ENCODE assay signal across 24 cellular contexts in the genomic region with DNA sequence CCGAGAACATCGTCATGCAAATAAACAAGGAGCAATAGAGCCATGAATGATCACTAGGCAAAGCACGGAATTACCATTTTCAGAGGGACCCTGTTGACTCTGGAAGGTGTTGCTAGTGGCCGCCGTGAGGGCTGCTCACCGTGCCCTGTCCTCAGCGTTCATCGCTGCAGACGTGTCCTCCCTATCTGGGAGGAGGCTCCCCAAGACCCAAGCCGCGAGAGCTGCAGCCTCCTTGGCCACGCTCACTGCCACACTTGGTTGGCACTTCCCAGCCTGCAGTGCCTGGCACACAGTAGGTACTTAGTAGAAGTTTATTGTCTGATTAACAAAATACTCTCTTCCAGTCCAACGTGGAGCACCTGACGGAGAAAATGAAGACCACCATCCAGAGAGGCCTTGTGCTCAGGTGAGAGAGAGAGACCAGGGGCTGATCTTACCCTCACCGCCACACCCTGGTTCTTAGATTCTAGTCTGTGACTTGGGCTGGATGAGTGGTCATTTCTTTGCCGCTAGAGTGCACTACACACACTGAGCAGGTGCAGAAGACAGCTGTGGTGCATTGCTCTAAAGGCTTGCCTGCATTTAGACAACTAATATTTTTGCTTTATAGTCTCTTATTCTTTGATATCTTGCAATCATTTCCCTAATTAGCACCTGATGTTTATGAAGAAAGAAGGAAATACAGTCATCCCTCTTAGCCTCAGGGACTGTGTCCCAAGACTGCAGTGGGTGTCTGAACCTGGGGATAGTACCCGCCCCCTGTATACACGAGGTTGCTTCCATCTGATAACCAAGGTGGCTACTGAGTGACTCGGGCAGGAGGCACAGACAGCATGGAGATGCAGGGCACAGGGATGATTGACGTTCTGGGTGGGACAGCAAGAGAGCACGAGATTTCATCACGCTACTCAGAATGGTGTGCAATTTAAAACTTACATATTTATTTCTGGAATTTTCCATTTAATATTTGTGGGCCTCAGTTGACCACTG. TPM values are rescaled to one million over a fixed set of nuclear protein-coding genes. Genes with fewer than 3 reads are reported as not detected.
A peak's percentile ranks its signal among the peaks of the same experiment; 100 is the strongest.
DNase-seq lines count a peak whose midpoint lies in the region; ATAC-seq and TF ChIP-seq lines count a peak whose summit lies in the region.
"Had no signal": no experiment of that assay in that cellular context is flagged by ENCODE, and none has a peak within 500 bp of the region (broad histone marks: within the 10 kb centered on the region; RNA-seq: fewer than 3 reads in every experiment).

No MANE protein-coding gene starts in this region.

- CTCF ChIA-PET in MCF 10A (lab: Yijun Ruan, JAX) (no interaction called here), mammary epithelial cell (lab: Charles Lee; ENCODE audit: low non-redundant PET) (no interaction called here)
- CTCF ChIA-PET in activated CD8-positive, alpha-beta T cell treated with anti-CD3 and anti-CD28 coated beads, Interleukin-2, amount 10 ng/mL, durations not matched to agents 7 days and 5 days (lab: Charles Lee): no interaction called here

- 92% methylated on average over 21 of the region's 22 CpGs for WGBS in mammary epithelial cell (ENCODE audit: low coverage, missing lambda C conversion rate)

- in situ Hi-C loops in mammary epithelial cell (cut with MboI; ENCODE audit: low sequenced_read_pairs in 2 of 2): no loop called here

- intact Hi-C loops in MCF 10A (cut with micrococcal nuclease) (no loop called here), mammary epithelial cell (cut with micrococcal nuclease) (no loop called here)

- H3K4me3 Mint-ChIP-seq in MCF 10A (ENCODE audit: unreplicated experiment): no peak overlapping the region
- H3K4me3 Mint-ChIP-seq in activated CD8-positive, alpha-beta T cell treated with anti-CD3 and anti-CD28 coated beads, Interleukin-2, amount 10 ng/mL, durations not matched to agents 7 days and 5 days: no peak overlapping the region
- H3K4me3 Mint-ChIP-seq in stimulated activated naive B cell treated with anti-CD40 and anti-IgM and Interleukin-4, amounts not matched to agents 10 μg/mL and 1 μg/mL and 100 μg/mL, for 72 hours: no peak overlapping the region

- no peak overlapping the region for H3K9ac ChIP-seq in mammary epithelial cell (ENCODE audit: insufficient read depth, low read length)

- BruUV-seq in MCF 10A (replicated peaks; lab: Mats Ljungman, UMichigan): no TSS peak
- no TSS peak for BruUV-seq in mammary epithelial cell (replicated peaks; lab: Mats Ljungman, UMichigan)

- DNase-seq in MCF 10A (ENCODE audit: unreplicated experiment): peak; percentile 32
- no peak for DNase-seq in mammary epithelial cell
- no peak for DNase-seq in activated CD8-positive, alpha-beta T cell treated with anti-CD3 and anti-CD28 coated beads, Interleukin-2, amount 10 ng/mL, durations not matched to agents 7 days and 5 days
- no peak for DNase-seq in foreskin keratinocyte
- DNase-seq in stimulated activated naive B cell treated with anti-CD40 and anti-IgM and Interleukin-4, amounts not matched to agents 10 μg/mL and 1 μg/mL and 100 μg/mL, for 72 hours: no peak
- no peak for DNase-seq in EL
- DNase-seq: body of pancreas; Calu3; dermis blood vessel endothelial cell; left cardiac atrium; midbrain; MV-4-11; NCI-H2081; NCI-H524; OCI-M1; stimulated activated CD4-positive, alpha-beta T cell treated with anti-CD3 and anti-CD28 coated beads, Interleukin-4, amount 100 ng/mL, for 1 hour; stimulated activated CD8-positive, alpha-beta memory T cell treated with anti-CD3 and anti-CD28 coated beads, Interleukin-4, amount 100 ng/mL, for 48 hours; testis had no signal

- peaks cover 81% of the 10 kb centered on the region for H3K36me3 Mint-ChIP-seq in MCF 10A (ENCODE audit: insufficient read depth, unreplicated experiment)
- H3K36me3 Mint-ChIP-seq in activated CD8-positive, alpha-beta T cell treated with anti-CD3 and anti-CD28 coated beads, Interleukin-2, amount 10 ng/mL, durations not matched to agents 7 days and 5 days (ENCODE audit: low read depth): peaks cover 72% of the 10 kb centered on the region
- H3K36me3 Mint-ChIP-seq in stimulated activated naive B cell treated with anti-CD40 and anti-IgM and Interleukin-4, amounts not matched to agents 10 μg/mL and 1 μg/mL and 100 μg/mL, for 72 hours: peaks cover 55 to 79% of the 10 kb centered on the region in 2 donors

- no peak overlapping the region for H3K4me2 ChIP-seq in mammary epithelial cell (ENCODE audit: insufficient read depth, low read depth, low read length)
- H3K4me2 ChIP-seq: hepatocyte had no signal

- POLR2A ChIA-PET in MCF 10A (lab: Yijun Ruan, JAX): interaction anchor here (1.7 kb wide), 1 partner anchor 25 kb away, joined by 7 read pairs; no protein-coding TSS in a partner anchor
- POLR2A ChIA-PET in activated CD8-positive, alpha-beta T cell treated with anti-CD3 and anti-CD28 coated beads, Interleukin-2, amount 10 ng/mL, durations not matched to agents 7 days and 5 days (lab: Charles Lee): no interaction called here

- H3K9me3 Mint-ChIP-seq in MCF 10A (ENCODE audit: unreplicated experiment): no peaks in the 10 kb centered on the region
- H3K9me3 Mint-ChIP-seq in activated CD8-positive, alpha-beta T cell treated with anti-CD3 and anti-CD28 coated beads, Interleukin-2, amount 10 ng/mL, durations not matched to agents 7 days and 5 days (ENCODE audit: insufficient read depth): no peaks in the 10 kb centered on the region
- H3K9me3 Mint-ChIP-seq in stimulated activated naive B cell treated with anti-CD40 and anti-IgM and Interleukin-4, amounts not matched to agents 10 μg/mL and 1 μg/mL and 100 μg/mL, for 72 hours: peaks cover 0 to 1% of the 10 kb centered on the region in 2 donors

- H3K4me1 ChIP-seq in mammary epithelial cell (ENCODE audit: insufficient read depth, low read length) (peaks cover 5% of the 10 kb centered on the region), foreskin keratinocyte (no peaks in the 10 kb centered on the region)
- H3K4me1 ChIP-seq: testis had no signal

- H3K9me3 ChIP-seq in mammary epithelial cell (replicated peaks; ENCODE audit: insufficient read depth, low read length): no peaks in the 10 kb centered on the region
- H3K9me3 ChIP-seq: esophagus muscularis mucosa, neutrophil, testis had no signal

- H3K27ac Mint-ChIP-seq in MCF 10A (ENCODE audit: low read depth, unreplicated experiment): peak overlapping the region; percentile 42
- H3K27ac Mint-ChIP-seq in activated CD8-positive, alpha-beta T cell treated with anti-CD3 and anti-CD28 coated beads, Interleukin-2, amount 10 ng/mL, durations not matched to agents 7 days and 5 days: peak overlapping the region; percentile 46
- peak overlapping the region; percentile 69 for H3K27ac Mint-ChIP-seq in stimulated activated naive B cell treated with anti-CD40 and anti-IgM and Interleukin-4, amounts not matched to agents 10 μg/mL and 1 μg/mL and 100 μg/mL, for 72 hours

- H4K20me1 ChIP-seq in mammary epithelial cell (ENCODE audit: insufficient read depth, low read length): no peaks in the 10 kb centered on the region

- H3K36me3 ChIP-seq in mammary epithelial cell (ENCODE audit: insufficient read depth, low read length): peaks cover 36% of the 10 kb centered on the region

- ATAC-seq in activated CD8-positive, alpha-beta T cell treated with anti-CD3 and anti-CD28 coated beads, Interleukin-2, amount 10 ng/mL, durations not matched to agents 7 days and 5 days: no peak
- ATAC-seq in foreskin keratinocyte: peak; percentile 16
- no peak for ATAC-seq in stimulated activated naive B cell treated with anti-CD40 and anti-IgM and Interleukin-4, amounts not matched to agents 10 μg/mL and 1 μg/mL and 100 μg/mL, for 72 hours (replicated peaks)
- no peak for ATAC-seq in HG02852 (IDR thresholded peaks at IDR 0.05; ENCODE audit: unreplicated experiment)
- ATAC-seq in GM21786 (IDR thresholded peaks at IDR 0.05; ENCODE audit: unreplicated experiment): no peak
- ATAC-seq: body of pancreas, HepG2, left cardiac atrium had no signal

- H3K4me1 Mint-ChIP-seq in MCF 10A (ENCODE audit: insufficient read depth, unreplicated experiment): peaks cover 18% of the 10 kb centered on the region
- H3K4me1 Mint-ChIP-seq in activated CD8-positive, alpha-beta T cell treated with anti-CD3 and anti-CD28 coated beads, Interleukin-2, amount 10 ng/mL, durations not matched to agents 7 days and 5 days (ENCODE audit: low read depth): no peaks in the 10 kb centered on the region
- H3K4me1 Mint-ChIP-seq in stimulated activated naive B cell treated with anti-CD40 and anti-IgM and Interleukin-4, amounts not matched to agents 10 μg/mL and 1 μg/mL and 100 μg/mL, for 72 hours: no peaks in the 10 kb centered on the region

- no peak for TF ChIP-seq CTCF in MCF 10A (IDR thresholded peaks at IDR 0.05; ENCODE audit: unreplicated experiment)
- TF ChIP-seq CTCF in mammary epithelial cell (conservative IDR thresholded peaks at IDR 0.05 in 1 of 2, IDR thresholded peaks at IDR 0.05 in 1 of 2; ENCODE audit: extremely low read depth in 1 of 2, insufficient read depth in 1 of 2, low read depth in 1 of 2, low read length in 2 of 2): no peak
- no peak for TF ChIP-seq CTCF in foreskin keratinocyte (conservative IDR thresholded peaks at IDR 0.05)

- H3K27ac ChIP-seq in mammary epithelial cell (ENCODE audit: insufficient read depth, low read depth, low read length) (no peak overlapping the region), foreskin keratinocyte (no peak overlapping the region)
- H3K27ac ChIP-seq: body of pancreas, esophagus muscularis mucosa, testis had no signal

- peaks cover 24% of the 10 kb centered on the region for H3K79me2 ChIP-seq in mammary epithelial cell (ENCODE audit: insufficient read depth, low read length)
- H3K79me2 ChIP-seq: hepatocyte had no signal

- dilution Hi-C loops in mammary epithelial cell (cut with HindIII; ENCODE audit: low sequenced_read_pairs): loop anchor here (5.0 kb wide), 1 partner anchor 35 kb away; no protein-coding TSS in a partner anchor

- H3K4me3 ChIP-seq in mammary epithelial cell (replicated peaks in 1 of 3; ENCODE audit: insufficient read depth in 1 of 3, low read depth in 2 of 3, low read length in 3 of 3): no peak overlapping the region
- H3K4me3 ChIP-seq: body of pancreas, esophagus muscularis mucosa, hepatocyte, testis had no signal

- H2AFZ ChIP-seq in mammary epithelial cell (ENCODE audit: low read depth, low read length): no peak overlapping the region
- H2AFZ ChIP-seq: hepatocyte had no signal

- no peaks in the 10 kb centered on the region for H3K27me3 ChIP-seq in mammary epithelial cell (ENCODE audit: insufficient read depth, low read length)
- no peaks in the 10 kb centered on the region for H3K27me3 ChIP-seq in foreskin keratinocyte
- H3K27me3 ChIP-seq: body of pancreas, esophagus muscularis mucosa, hepatocyte, neutrophil, testis had no signal

- no peaks in the 10 kb centered on the region for H3K27me3 Mint-ChIP-seq in MCF 10A (ENCODE audit: insufficient read depth, unreplicated experiment)
- no peaks in the 10 kb centered on the region for H3K27me3 Mint-ChIP-seq in activated CD8-positive, alpha-beta T cell treated with anti-CD3 and anti-CD28 coated beads, Interleukin-2, amount 10 ng/mL, durations not matched to agents 7 days and 5 days (ENCODE audit: low read depth)
- H3K27me3 Mint-ChIP-seq in stimulated activated naive B cell treated with anti-CD40 and anti-IgM and Interleukin-4, amounts not matched to agents 10 μg/mL and 1 μg/mL and 100 μg/mL, for 72 hours: no peaks in the 10 kb centered on the region

RNA-seq across cellular contexts. Expression of a gene that starts 40.3 kb away (rescaled TPM):
- 132 and 136 TPM in 2 replicates for total RNA-seq in MCF 10A (2022)
- total RNA-seq in mammary epithelial cell: 100 to 1,000 TPM in 1 of 2 donors, 10 to 100 TPM in 1; 99.0 to 127 TPM
- 71.5 TPM for polyA plus RNA-seq in mammary epithelial cell
- 118 TPM for polyA minus RNA-seq in mammary epithelial cell
- 10 to 100 TPM; 47.5 TPM for total RNA-seq in activated CD8-positive, alpha-beta T cell treated with anti-CD3 and anti-CD28 coated beads, Interleukin-2, amount 10 ng/mL, durations not matched to agents 7 days and 5 days
- total RNA-seq in foreskin keratinocyte: 91.4 and 101 TPM in 2 replicates
- polyA plus RNA-seq in foreskin keratinocyte: 67.5 and 69.7 TPM in 2 replicates
